ENCODE assay signal across 22 cellular contexts in genomic region chr10:508726-509125, GRCh38.
"Had no signal": no experiment of that assay in that cellular context is flagged by ENCODE, and none has a peak within 500 bp of the region (broad histone marks: within the 10 kb centered on the region; RNA-seq: fewer than 3 reads in every experiment).

No MANE protein-coding gene starts in this region.

- H3K36me3 ChIP-seq: colonic mucosa, suprapubic skin, thyroid gland, uterus had no signal

- ATAC-seq: foreskin keratinocyte; heart left ventricle; left lobe of liver; mucosa of descending colon; naive thymus-derived CD8-positive, alpha-beta T cell; psoas muscle; sciatic nerve had no signal

- H3K27me3 Mint-ChIP-seq: type B pancreatic cell had no signal

- DNase-seq: cerebellar nuclear complex; colonic mucosa; dermis blood vessel endothelial cell; erythroblast; foreskin keratinocyte; hippocampal formation; kidney glomerular epithelial cell; mucosa of descending colon; naive thymus-derived CD8-positive, alpha-beta T cell; occipital lobe; stimulated activated CD4-positive, alpha-beta T cell treated with anti-CD3 and anti-CD28 coated beads, Interleukin-12 subunit alpha, Interleukin-12 subunit beta, amount 100 ng/mL, for 4 hours; thyroid gland; uterus had no signal

- H3K9me3 ChIP-seq: colonic mucosa, heart left ventricle, mucosa of descending colon, psoas muscle, suprapubic skin, thyroid gland, uterus had no signal

- H3K4me3 Mint-ChIP-seq: neural crest cell had no signal

- H3K36me3 Mint-ChIP-seq: naive thymus-derived CD8-positive, alpha-beta T cell had no signal

- H3K9ac ChIP-seq: parathyroid adenoma had no signal

- H3K27me3 ChIP-seq: colonic mucosa, foreskin keratinocyte, heart left ventricle, suprapubic skin, thyroid gland, uterus had no signal

- H3K9me3 Mint-ChIP-seq: naive thymus-derived CD8-positive, alpha-beta T cell; neural crest cell; type B pancreatic cell had no signal

- H3K4me3 ChIP-seq: colonic mucosa, heart left ventricle, mucosa of descending colon, psoas muscle, skin epidermis, suprapubic skin, thyroid gland, uterus had no signal

- H3K27ac ChIP-seq: colonic mucosa, foreskin keratinocyte, parathyroid adenoma, skin epidermis, suprapubic skin, thyroid gland, uterus had no signal

- H3K4me1 ChIP-seq: colonic mucosa, foreskin keratinocyte, parathyroid adenoma had no signal

- H2AFZ ChIP-seq: parathyroid adenoma had no signal
